ENCODE assay signal across 20 cellular contexts in the genomic region with DNA sequence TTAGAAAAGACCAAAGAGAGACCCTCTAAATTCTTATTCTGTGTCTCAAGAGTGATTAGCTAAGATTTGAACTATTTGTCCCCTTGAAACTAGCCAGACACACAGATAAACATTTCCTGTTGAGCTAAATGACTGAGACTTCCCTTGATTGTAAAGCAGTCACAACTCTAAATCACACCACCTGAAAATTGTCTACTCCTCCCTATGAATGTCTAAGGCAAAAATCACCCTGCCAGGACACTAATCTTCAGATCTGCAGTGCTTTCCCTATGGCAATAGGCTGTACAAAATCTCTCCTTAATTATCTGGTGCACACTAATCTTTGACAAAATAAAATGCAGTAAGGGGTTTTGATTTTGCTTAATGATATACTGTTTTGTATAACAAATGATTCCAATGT.
"Had no signal": no experiment of that assay in that cellular context is flagged by ENCODE, and none has a peak within 500 bp of the region (broad histone marks: within the 10 kb centered on the region; RNA-seq: fewer than 3 reads in every experiment).

No MANE protein-coding gene starts in this region.

- H3K27ac ChIP-seq: dorsolateral prefrontal cortex, heart right ventricle, left lung, right atrium auricular region, thyroid gland, upper lobe of right lung had no signal

- H3K9me3 ChIP-seq: left lung, thyroid gland, upper lobe of right lung had no signal

- H3K36me3 ChIP-seq: heart right ventricle, left lung, right atrium auricular region, thyroid gland, upper lobe of right lung had no signal

- H3K4me3 ChIP-seq: dorsolateral prefrontal cortex, heart right ventricle, left lung, lung, right atrium auricular region, thyroid gland, upper lobe of right lung had no signal

- DNase-seq: activated B cell treated with CpG ODN at 0.5 μM for 24 hours; activated CD4-positive, alpha-beta T cell treated with anti-CD3 and anti-CD28 coated beads for 36 hours; activated CD4-positive, alpha-beta T cell treated with anti-CD3 and anti-CD28 coated beads, Interleukin-2, amount 50 U/mL, for 48 hours; activated naive CD4-positive, alpha-beta T cell treated with Interleukin-2 at 50 U/mL for 16 hours; activated naive CD8-positive, alpha-beta T cell treated with anti-CD3 and anti-CD28 coated beads for 36 hours; activated T-cell treated with anti-CD3 and anti-CD28 coated beads, Interleukin-2, amount 50 U/mL, for 48 hours; central memory CD4-positive, alpha-beta T cell; dorsolateral prefrontal cortex; effector memory CD8-positive, alpha-beta T cell; heart right ventricle; stimulated activated CD4-positive, alpha-beta T cell treated with anti-CD3 and anti-CD28 coated beads, Interleukin-12 subunit alpha, Interleukin-12 subunit beta, amount 100 ng/mL, for 4 hours; substantia nigra; T-helper 17 cell; thyroid gland; upper lobe of right lung had no signal

- H3K27me3 ChIP-seq: dorsolateral prefrontal cortex, heart right ventricle, left lung, right atrium auricular region, thyroid gland, upper lobe of right lung had no signal

- H3K9me3 Mint-ChIP-seq: stimulated activated naive CD8-positive, alpha-beta T cell treated with anti-CD3 and anti-CD28 coated beads, Interleukin-15, Interleukin-2, amounts not matched to agents 100 ng/mL and 50 ng/mL, for 24 hours had no signal

- H3K36me3 Mint-ChIP-seq: activated naive CD8-positive, alpha-beta T cell treated with anti-CD3 and anti-CD28 coated beads for 36 hours had no signal

- H3K27ac Mint-ChIP-seq: activated B cell treated with CpG ODN at 0.5 μM for 24 hours; activated CD4-positive, alpha-beta T cell treated with anti-CD3 and anti-CD28 coated beads for 36 hours; activated naive CD8-positive, alpha-beta T cell treated with anti-CD3 and anti-CD28 coated beads for 36 hours; effector memory CD8-positive, alpha-beta T cell; stimulated activated naive CD8-positive, alpha-beta T cell treated with anti-CD3 and anti-CD28 coated beads, Interleukin-15, Interleukin-2, amounts not matched to agents 100 ng/mL and 50 ng/mL, for 24 hours; T-helper 17 cell had no signal

- H3K27me3 Mint-ChIP-seq: activated B cell treated with CpG ODN at 0.5 μM for 24 hours; activated CD4-positive, alpha-beta T cell treated with anti-CD3 and anti-CD28 coated beads for 36 hours; activated naive CD8-positive, alpha-beta T cell treated with anti-CD3 and anti-CD28 coated beads for 36 hours; effector memory CD8-positive, alpha-beta T cell; stimulated activated naive CD8-positive, alpha-beta T cell treated with anti-CD3 and anti-CD28 coated beads, Interleukin-15, Interleukin-2, amounts not matched to agents 100 ng/mL and 50 ng/mL, for 24 hours; T-helper 17 cell had no signal

- H3K4me1 Mint-ChIP-seq: activated B cell treated with CpG ODN at 0.5 μM for 24 hours; activated CD4-positive, alpha-beta T cell treated with anti-CD3 and anti-CD28 coated beads for 36 hours; activated naive CD8-positive, alpha-beta T cell treated with anti-CD3 and anti-CD28 coated beads for 36 hours; nephron; T-helper 17 cell had no signal

- H3K4me3 Mint-ChIP-seq: activated B cell treated with CpG ODN at 0.5 μM for 24 hours; activated CD4-positive, alpha-beta T cell treated with anti-CD3 and anti-CD28 coated beads for 36 hours; activated naive CD8-positive, alpha-beta T cell treated with anti-CD3 and anti-CD28 coated beads for 36 hours; effector memory CD8-positive, alpha-beta T cell; nephron; stimulated activated naive CD8-positive, alpha-beta T cell treated with anti-CD3 and anti-CD28 coated beads, Interleukin-15, Interleukin-2, amounts not matched to agents 100 ng/mL and 50 ng/mL, for 24 hours; T-helper 17 cell had no signal

- ATAC-seq: activated CD4-positive, alpha-beta T cell treated with anti-CD3 and anti-CD28 coated beads for 36 hours; effector memory CD8-positive, alpha-beta T cell; heart right ventricle; left lung; T-helper 17 cell; upper lobe of right lung had no signal

- H3K4me1 ChIP-seq: heart right ventricle, left lung, right atrium auricular region, thyroid gland, upper lobe of right lung had no signal
